13 cellular contexts compared by ENCODE assay signal in the genomic region with DNA sequence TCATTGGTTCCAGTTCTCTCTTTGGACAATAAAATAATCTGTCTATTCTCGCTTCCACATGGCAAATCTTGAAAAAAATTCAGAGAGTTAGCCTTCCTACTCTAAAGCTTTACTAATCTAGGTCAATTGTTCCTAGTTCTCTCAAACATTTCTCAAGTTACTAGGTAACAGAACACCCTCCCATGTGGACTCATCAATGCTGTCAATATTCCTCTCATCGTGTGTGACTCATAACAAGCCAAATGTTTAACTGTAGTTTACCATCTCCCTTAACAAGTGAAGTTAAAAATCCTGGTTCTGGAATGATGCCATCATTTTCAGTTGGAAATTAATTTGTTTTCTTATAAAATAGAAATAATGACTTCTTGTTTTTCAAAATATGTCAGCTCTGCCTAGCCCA.
DNase-seq lines count a peak whose midpoint lies in the region; ATAC-seq and TF ChIP-seq lines count a peak whose summit lies in the region.
"Had no signal": no experiment of that assay in that cellular context is flagged by ENCODE, and none has a peak within 500 bp of the region (broad histone marks: within the 10 kb centered on the region; RNA-seq: fewer than 3 reads in every experiment).

No MANE protein-coding gene starts in this region.

- no peak for TF ChIP-seq EP300 in stomach (IDR thresholded peaks at IDR 0.05)

- H3K4ac ChIP-seq in IMR-90 (ENCODE audit: low read depth, low read length) = no peak overlapping the region

- H2BK20ac ChIP-seq in IMR-90 (ENCODE audit: low read depth, low read length) = no peak overlapping the region

- H3K36me3 ChIP-seq in IMR-90 (ENCODE audit: control insufficient read depth, insufficient read depth, low read length) = no peaks in the 10 kb centered on the region
- no peaks in the 10 kb centered on the region for H3K36me3 ChIP-seq in stomach
- H3K36me3 ChIP-seq: pancreas had no signal

- H2AK9ac ChIP-seq in IMR-90 (replicated peaks; ENCODE audit: low read depth, low read length, poor library complexity) = no peak overlapping the region

- no peak overlapping the region for H3K14ac ChIP-seq in IMR-90 (replicated peaks; ENCODE audit: low read depth, low read length)

- H2BK5ac ChIP-seq in IMR-90 (ENCODE audit: low read depth, low read length, poor library complexity, severe bottlenecking) = no peak overlapping the region

- H3K4me3 ChIP-seq in IMR-90 (ENCODE audit: insufficient read depth, low read depth, low read length) (no peak overlapping the region), astrocyte of the spinal cord (ENCODE audit: low read depth, low read length) (no peak overlapping the region), stomach (no peak overlapping the region)
- H3K4me3 ChIP-seq: pancreas had no signal

- H2AK5ac ChIP-seq in IMR-90 (ENCODE audit: low read depth, low read length) = no peak overlapping the region

- DNase-seq in DMS53 treated with DMSO at 0.1 percent for 48 hours (lab: John Stamatoyannopoulos, UW; ENCODE audit: unreplicated experiment) (peak; percentile 19), IMR-90 (peak; percentile 35), astrocyte of the spinal cord (ENCODE audit: low read depth, low spot score) (peak; percentile 27), kidney glomerular epithelial cell (lab: John Stamatoyannopoulos, UW) (peak; percentile 11), GOT3 (lab: John Stamatoyannopoulos, UW) (no peak), NCI-H146 treated with DMSO at 0.1 percent for 48 hours (lab: John Stamatoyannopoulos, UW; ENCODE audit: unreplicated experiment) (no peak), stomach (no peak), middle frontal gyrus (ENCODE audit: extremely low spot score, low spot score) (no peak)
- DNase-seq: activated gamma-delta T cell treated with Interleukin-2 at 50 U/mL for 16 hours, Karpas-422, NCI-H2081, pancreas, substantia nigra had no signal

- CTCF ChIA-PET in IMR-90 (lab: Yijun Ruan, JAX) = no interaction called here

- H3K23ac ChIP-seq in IMR-90 (ENCODE audit: low read depth, low read length) = no peak overlapping the region

- dilution Hi-C loops in IMR-90 (cut with HindIII; ENCODE audit: low sequenced_read_pairs, unreplicated experiment) = no loop called here

- no TSS peak for BruUV-seq in IMR-90 (replicated peaks; lab: Mats Ljungman, UMichigan)

- no peak for ATAC-seq in IMR-90 (ENCODE audit: low read depth)
- ATAC-seq: pancreas had no signal

- H3K9ac ChIP-seq in IMR-90 (ENCODE audit: low read depth, low read length) = no peak overlapping the region

- H3K9me1 ChIP-seq in IMR-90 (ENCODE audit: insufficient read depth, low read length) = no peaks in the 10 kb centered on the region

- H3K4me2 ChIP-seq in IMR-90 (ENCODE audit: low read depth, low read length) = no peak overlapping the region

- no peak overlapping the region for H4K91ac ChIP-seq in IMR-90 (ENCODE audit: insufficient read depth, low read depth, low read length)

- H3K27me3 ChIP-seq in IMR-90 (ENCODE audit: control insufficient read depth, insufficient read depth, low read length) (no peaks in the 10 kb centered on the region), stomach (no peaks in the 10 kb centered on the region)

- H3K27ac ChIP-seq in IMR-90 (ENCODE audit: insufficient read depth, low read length) (no peak overlapping the region), stomach (no peak overlapping the region)
- H3K27ac ChIP-seq: pancreas had no signal

- no peak overlapping the region for H4K5ac ChIP-seq in IMR-90 (ENCODE audit: low read depth, low read length)

- H3K9me3 ChIP-seq in IMR-90 (ENCODE audit: control insufficient read depth, insufficient read depth, low read length) (no peaks in the 10 kb centered on the region), stomach (no peaks in the 10 kb centered on the region)
- H3K9me3 ChIP-seq: pancreas had no signal

- no peak overlapping the region for H2BK120ac ChIP-seq in IMR-90 (ENCODE audit: low read depth, low read length)

- no peaks in the 10 kb centered on the region for H3K4me1 ChIP-seq in IMR-90 (ENCODE audit: control insufficient read depth, insufficient read depth, low read length)
- H3K4me1 ChIP-seq in stomach = no peaks in the 10 kb centered on the region
- H3K4me1 ChIP-seq: pancreas had no signal

- no peak for TF ChIP-seq POLR2A in IMR-90 (IDR thresholded peaks at IDR 0.05; ENCODE audit: low read depth, low read length)
- no peak for TF ChIP-seq POLR2A in stomach (IDR thresholded peaks at IDR 0.05)

- no peak overlapping the region for H4K8ac ChIP-seq in IMR-90 (ENCODE audit: low read depth in 2 of 2, low read length in 2 of 2)

- POLR2A ChIA-PET in IMR-90 (lab: Charles Lee; ENCODE audit: unreplicated experiment) = no interaction called here

- no CpG with 5 or more reads among the region's 2 CpGs for WGBS in IMR-90 (ENCODE audit: extremely low coverage in 2 of 2, insufficient read length in 1 of 2), 2 experiments
- WGBS in stomach, 5 donors = 59 to 70% (median 68%) methylated on average over 2 of the region's 2 CpGs

- H2AFZ ChIP-seq in IMR-90 (replicated peaks; ENCODE audit: low read length, poor library complexity) = no peak overlapping the region

- TF ChIP-seq CTCF in IMR-90 (conservative IDR thresholded peaks at IDR 0.05; ENCODE audit: low read depth, low read length) (no peak), astrocyte of the spinal cord (IDR thresholded peaks at IDR 0.05; ENCODE audit: low read depth, low read length) (no peak), stomach (IDR thresholded peaks at IDR 0.05) (no peak)

- intact Hi-C loops in IMR-90 (cut with micrococcal nuclease) (no loop called here), stomach (cut with DNase I; ENCODE audit: low total_unique reads) (no loop called here)

- no peak overlapping the region for H3K56ac ChIP-seq in IMR-90 (ENCODE audit: extremely low read depth, insufficient read depth, low read length)

- no peaks in the 10 kb centered on the region for H3K79me1 ChIP-seq in IMR-90 (ENCODE audit: low read depth in 1 of 2, low read length in 2 of 2)

- H2BK15ac ChIP-seq in IMR-90 (ENCODE audit: low read depth, low read length) = no peak overlapping the region

- TF ChIP-seq RAD21 in IMR-90 (IDR thresholded peaks at IDR 0.05; ENCODE audit: low read length) = no peak

- in situ Hi-C loops in IMR-90 (cut with MboI; ENCODE audit: low sequenced_read_pairs) = no loop called here
- in situ Hi-C loops in astrocyte of the spinal cord (cut with HindIII; ENCODE audit: low sequenced_read_pairs) = no loop called here

- H3K18ac ChIP-seq in IMR-90 (ENCODE audit: low read depth, low read length) = no peak overlapping the region

- no peaks in the 10 kb centered on the region for H4K20me1 ChIP-seq in IMR-90 (ENCODE audit: insufficient read depth, low read length)

TF ChIP-seq in IMR-90, 13 proteins besides CTCF, POLR2A, EP300 and RAD21:
- TF ChIP-seq RFX5 (IDR thresholded peaks at IDR 0.05; ENCODE audit: low read depth, low read length) = no peak
- TF ChIP-seq, protein P1, sequence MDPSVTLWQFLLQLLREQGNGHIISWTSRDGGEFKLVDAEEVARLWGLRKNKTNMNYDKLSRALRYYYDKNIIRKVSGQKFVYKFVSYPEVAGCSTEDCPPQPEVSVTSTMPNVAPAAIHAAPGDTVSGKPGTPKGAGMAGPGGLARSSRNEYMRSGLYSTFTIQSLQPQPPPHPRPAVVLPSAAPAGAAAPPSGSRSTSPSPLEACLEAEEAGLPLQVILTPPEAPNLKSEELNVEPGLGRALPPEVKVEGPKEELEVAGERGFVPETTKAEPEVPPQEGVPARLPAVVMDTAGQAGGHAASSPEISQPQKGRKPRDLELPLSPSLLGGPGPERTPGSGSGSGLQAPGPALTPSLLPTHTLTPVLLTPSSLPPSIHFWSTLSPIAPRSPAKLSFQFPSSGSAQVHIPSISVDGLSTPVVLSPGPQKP (IDR thresholded peaks at IDR 0.05; ENCODE audit: borderline replicate concordance, low read depth, low read length) = no peak
- TF ChIP-seq, protein P2, sequence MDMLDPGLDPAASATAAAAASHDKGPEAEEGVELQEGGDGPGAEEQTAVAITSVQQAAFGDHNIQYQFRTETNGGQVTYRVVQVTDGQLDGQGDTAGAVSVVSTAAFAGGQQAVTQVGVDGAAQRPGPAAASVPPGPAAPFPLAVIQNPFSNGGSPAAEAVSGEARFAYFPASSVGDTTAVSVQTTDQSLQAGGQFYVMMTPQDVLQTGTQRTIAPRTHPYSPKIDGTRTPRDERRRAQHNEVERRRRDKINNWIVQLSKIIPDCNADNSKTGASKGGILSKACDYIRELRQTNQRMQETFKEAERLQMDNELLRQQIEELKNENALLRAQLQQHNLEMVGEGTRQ (IDR thresholded peaks at IDR 0.05; ENCODE audit: low read depth, low read length) = no peak
- no peak for TF ChIP-seq NFE2L2 (IDR thresholded peaks at IDR 0.05; ENCODE audit: low read depth, low read length)
- TF ChIP-seq SMC3 (IDR thresholded peaks at IDR 0.05; ENCODE audit: low read depth, low read length) = no peak
- TF ChIP-seq MXI1 (IDR thresholded peaks at IDR 0.05; ENCODE audit: borderline replicate concordance, low read depth, low read length) = no peak
- TF ChIP-seq MAZ (IDR thresholded peaks at IDR 0.05; ENCODE audit: borderline replicate concordance, low read depth, low read length) = no peak
- no peak for TF ChIP-seq CEBPB (IDR thresholded peaks at IDR 0.05; ENCODE audit: low read depth, low read length)
- TF ChIP-seq RCOR1 (IDR thresholded peaks at IDR 0.05; ENCODE audit: insufficient replicate concordance, low read length) = no peak

Comparison
In these comparisons a context has a peak if more than half of its experiments do, and no peak if none do; other contexts are left out.
1. DNase-seq: peak in DMS53 treated with DMSO at 0.1 percent for 48 hours (single experiment), IMR-90 (single experiment), astrocyte of the spinal cord (single experiment) and kidney glomerular epithelial cell (single experiment); none in GOT3 (single experiment), NCI-H146 treated with DMSO at 0.1 percent for 48 hours (single experiment), stomach (single experiment) and middle frontal gyrus (single experiment).